Comparison of ENCODE assay signal across 1 cellular context in the genomic region with DNA sequence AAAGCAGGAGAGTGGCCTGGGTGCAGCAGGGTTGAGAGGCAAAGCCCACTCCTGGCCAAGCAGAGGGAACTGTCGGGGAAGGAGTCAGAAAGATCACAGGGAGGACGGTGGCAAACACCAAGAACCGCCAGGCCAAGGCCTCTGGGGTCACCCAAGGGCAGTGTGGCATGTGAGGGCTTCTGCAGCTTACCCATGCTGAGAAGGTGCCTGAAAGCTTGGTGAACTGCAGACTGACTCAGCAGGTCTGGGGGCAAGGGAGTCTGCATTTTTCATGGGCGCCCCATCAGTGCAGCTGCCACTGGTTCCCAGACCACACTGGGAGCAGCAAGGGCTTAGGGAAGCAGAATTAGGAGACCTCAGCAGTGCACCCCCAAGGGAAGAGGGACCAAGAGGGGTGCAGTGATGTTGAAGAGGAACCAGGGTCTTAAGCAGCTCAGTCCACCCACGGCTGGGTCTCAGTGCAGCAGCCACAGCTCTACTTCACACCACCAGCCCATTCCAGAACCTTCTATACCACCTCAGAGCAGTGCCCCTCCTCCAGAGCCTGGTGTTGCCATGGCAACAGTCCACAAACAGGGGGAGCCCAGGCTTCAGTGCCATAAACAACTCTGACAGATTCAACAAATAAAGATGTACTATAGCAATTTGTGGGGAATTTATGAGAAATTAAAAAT.
A peak's percentile ranks its signal among the peaks of the same experiment; 100 is the strongest.
TF ChIP-seq lines count a peak whose summit lies in the region.

No MANE protein-coding gene starts in this region.

TF ChIP-seq in K562, 482 proteins besides CTCF, POLR2A, EP300 and RAD21:
- peak; percentile 87 for TF ChIP-seq RFX1 (IDR thresholded peaks at IDR 0.05)
- TF ChIP-seq, protein P1, sequence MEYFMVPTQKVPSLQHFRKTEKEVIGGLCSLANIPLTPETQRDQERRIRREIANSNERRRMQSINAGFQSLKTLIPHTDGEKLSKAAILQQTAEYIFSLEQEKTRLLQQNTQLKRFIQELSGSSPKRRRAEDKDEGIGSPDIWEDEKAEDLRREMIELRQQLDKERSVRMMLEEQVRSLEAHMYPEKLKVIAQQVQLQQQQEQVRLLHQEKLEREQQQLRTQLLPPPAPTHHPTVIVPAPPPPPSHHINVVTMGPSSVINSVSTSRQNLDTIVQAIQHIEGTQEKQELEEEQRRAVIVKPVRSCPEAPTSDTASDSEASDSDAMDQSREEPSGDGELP (CRISPR knock-in tag; IDR thresholded peaks at IDR 0.05; ENCODE audit: borderline replicate concordance): no peak
TF ChIP-seq in K562: peak in this region for 1.
